In genomic region chr17:10618202-10618635, GRCh38 we compare ENCODE assay signal across 8 cellular contexts. TPM values are rescaled to one million over a fixed set of nuclear protein-coding genes. Genes with fewer than 3 reads are reported as not detected.
DNase-seq lines count a peak whose midpoint lies in the region; ATAC-seq and TF ChIP-seq lines count a peak whose summit lies in the region.

No MANE protein-coding gene starts in this region.

- H3K4me3 ChIP-seq in RWPE2 (ENCODE audit: severe bottlenecking), result no peak overlapping the region
- H3K4me3 ChIP-seq in prostate gland, result no peak overlapping the region

- H3K4me1 ChIP-seq in RWPE2 (ENCODE audit: insufficient read depth, poor library complexity, severe bottlenecking) (peaks cover 20% of the 10 kb centered on the region), prostate gland (replicated peaks) (no peaks in the 10 kb centered on the region)

- ATAC-seq in GM19455 (IDR thresholded peaks at IDR 0.05; ENCODE audit: unreplicated experiment) (peak; percentile 68), RWPE2 (ENCODE audit: low read depth) (peak; percentile 80), HG02970 (IDR thresholded peaks at IDR 0.05; ENCODE audit: low FRiP score, unreplicated experiment) (no peak)

- intact Hi-C loops in Calu3 (cut with micrococcal nuclease; ENCODE audit: unreplicated experiment), result loop anchor here (5.0 to 10.0 kb wide), 2 partner anchors 651 to 693 kb away; no protein-coding TSS in a partner anchor
- intact Hi-C loops in head of caudate nucleus (cut with DNase I), result loop anchor here (5.0 to 10.0 kb wide), 2 partner anchors 291 to 713 kb away; partner anchors contain the start of gene RCVRN
- intact Hi-C loops in prostate gland (cut with DNase I), result loop anchor here (10.0 kb wide), 1 partner anchor 653 kb away; no protein-coding TSS in a partner anchor

- CTCF ChIA-PET in Calu3 (lab: Charles Lee), result interaction anchor here (0.6 to 1.1 kb wide), 7 partner anchors 11 to 1846 kb away, joined by 3 to 9 read pairs (median 3); no protein-coding TSS in a partner anchor

- TF ChIP-seq CTCF in Calu3 (IDR thresholded peaks at IDR 0.05; ENCODE audit: unreplicated experiment) (no peak), RWPE2 (IDR thresholded peaks at IDR 0.05; ENCODE audit: poor library complexity, severe bottlenecking) (peak; percentile 93), prostate gland (IDR thresholded peaks at IDR 0.05) (peak in 3 of 4 experiments; percentile 61 to 74 (median 71))

- no TSS peak for BruUV-seq in Calu3 (replicated peaks; lab: Mats Ljungman, UMichigan)

- TF ChIP-seq POLR2A in prostate gland (IDR thresholded peaks at IDR 0.05), result no peak

- no peak overlapping the region for H3K4me3 Mint-ChIP-seq in Calu3 (ENCODE audit: low read depth, unreplicated experiment)

- no peak overlapping the region for H3K27ac ChIP-seq in RWPE2 (ENCODE audit: poor library complexity, severe bottlenecking)
- H3K27ac ChIP-seq in prostate gland, result no peak overlapping the region

- DNase-seq in Calu3 (peak; percentile 63), HuH-7 (ENCODE audit: low spot score) (peak; percentile 49), RWPE2 (ENCODE audit: low spot score) (no peak), head of caudate nucleus (peak; percentile 38 to 86 (median 75)), prostate gland (ENCODE audit: low spot score) (peak; percentile 45)
- DNase-seq in activated naive CD4-positive, alpha-beta T cell treated with Interleukin-2 at 50 U/mL for 16 hours, result peak; percentile 50

- peaks cover 8% of the 10 kb centered on the region for H3K4me1 Mint-ChIP-seq in Calu3 (ENCODE audit: low read depth, unreplicated experiment)

- H3K27me3 Mint-ChIP-seq in Calu3 (ENCODE audit: unreplicated experiment), result peaks cover 11% of the 10 kb centered on the region

- H3K9me3 ChIP-seq in RWPE2 (ENCODE audit: severe bottlenecking) (no peaks in the 10 kb centered on the region), prostate gland (no peaks in the 10 kb centered on the region)

- no peaks in the 10 kb centered on the region for H3K9me3 Mint-ChIP-seq in Calu3 (ENCODE audit: low read depth, unreplicated experiment)

- H3K27me3 ChIP-seq in RWPE2 (ENCODE audit: insufficient read depth, poor library complexity, severe bottlenecking) (no peaks in the 10 kb centered on the region), prostate gland (replicated peaks; ENCODE audit: insufficient read depth) (no peaks in the 10 kb centered on the region)

- H3K36me3 ChIP-seq in RWPE2 (ENCODE audit: low read depth) (no peaks in the 10 kb centered on the region), prostate gland (no peaks in the 10 kb centered on the region)

- whole genome bisulfite sequencing in prostate gland, result 16% methylated on average over 7 of the region's 7 CpGs

- no peaks in the 10 kb centered on the region for H3K36me3 Mint-ChIP-seq in Calu3 (ENCODE audit: insufficient read depth, unreplicated experiment)

- H3K27ac Mint-ChIP-seq in Calu3 (ENCODE audit: unreplicated experiment), result peak overlapping the region; percentile 50

RNA-seq across cellular contexts. Expression of gene MYH3, which starts 38.9 kb away (rescaled TPM):
- total RNA-seq in Calu3 (2022) (2.7 and 2.9 TPM in 2 replicates), prostate gland (10 to 100 TPM in 1 of 2 donors, 1 to 10 TPM in 1; 5.9 to 14.8 TPM)
